16 cellular contexts compared by ENCODE assay signal in the genomic region with DNA sequence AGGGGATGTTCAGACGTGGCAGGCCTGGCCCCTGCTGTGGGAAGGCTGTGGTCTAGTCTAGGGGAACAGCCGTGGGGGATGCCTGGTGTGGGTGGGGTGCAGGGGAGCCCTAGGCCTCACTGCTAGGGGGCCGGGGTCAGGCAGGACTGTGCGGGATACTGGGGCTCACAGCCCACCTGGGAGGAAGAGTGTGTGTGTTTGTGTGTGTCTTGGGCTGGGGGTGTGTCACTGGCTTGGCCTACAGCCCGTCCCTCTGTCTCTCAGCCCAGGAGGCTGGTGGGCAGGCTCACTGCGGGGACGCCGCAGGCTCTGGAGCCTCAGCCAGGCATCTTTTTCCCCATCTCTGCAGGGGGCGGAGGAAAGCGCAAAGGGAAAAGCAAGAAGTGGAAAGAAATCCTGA.
DNase-seq lines count a peak whose midpoint lies in the region; ATAC-seq and TF ChIP-seq lines count a peak whose summit lies in the region.
"Had no signal": no experiment of that assay in that cellular context is flagged by ENCODE, and none has a peak within 500 bp of the region (broad histone marks: within the 10 kb centered on the region; RNA-seq: fewer than 3 reads in every experiment).

No MANE protein-coding gene starts in this region.

- no peak; the same call in 2 of the 3 replicates for ATAC-seq in GM23338
- peak; percentile 6 for ATAC-seq in naive thymus-derived CD4-positive, alpha-beta T cell
- ATAC-seq in foreskin keratinocyte, result no peak

- H3K27me3 Mint-ChIP-seq in GM23338 (ENCODE audit: insufficient read depth, low read depth, poor library complexity), result peaks cover 11% of the 10 kb centered on the region
- no peaks in the 10 kb centered on the region for H3K27me3 Mint-ChIP-seq in naive thymus-derived CD4-positive, alpha-beta T cell
- H3K27me3 Mint-ChIP-seq in progenitor cell of endocrine pancreas, result no peaks in the 10 kb centered on the region
- H3K27me3 Mint-ChIP-seq: B cell; CD4-positive, alpha-beta T cell had no signal

- H3K79me2 ChIP-seq in GM23338 (replicated peaks; ENCODE audit: insufficient read depth), result no peaks in the 10 kb centered on the region

- H3K36me3 Mint-ChIP-seq in GM23338 (ENCODE audit: low read depth) (peaks cover 3% of the 10 kb centered on the region; the same call in 2 of the 3 replicates), progenitor cell of endocrine pancreas (ENCODE audit: insufficient read depth) (no peaks in the 10 kb centered on the region)
- H3K36me3 Mint-ChIP-seq in naive thymus-derived CD4-positive, alpha-beta T cell, result peaks cover 0 to 8% (median 5%) of the 10 kb centered on the region in 5 donors

- no peaks in the 10 kb centered on the region for H3K4me1 Mint-ChIP-seq in GM23338
- H3K4me1 Mint-ChIP-seq in naive thymus-derived CD4-positive, alpha-beta T cell, result peaks cover 8 to 26% (median 17%) of the 10 kb centered on the region in 7 donors
- peaks cover 20% of the 10 kb centered on the region for H3K4me1 Mint-ChIP-seq in progenitor cell of endocrine pancreas (ENCODE audit: low read depth)

- TF ChIP-seq CTCF in GM23338 (conservative IDR thresholded peaks at IDR 0.05; ENCODE audit: low read depth in 2 of 2) (no peak), WERI-Rb-1 (IDR thresholded peaks at IDR 0.05; ENCODE audit: low read depth, low read length) (no peak), progenitor cell of endocrine pancreas (IDR thresholded peaks at IDR 0.05; ENCODE audit: unreplicated experiment) (no peak), foreskin keratinocyte (conservative IDR thresholded peaks at IDR 0.05) (no peak)

- H3K9me2 ChIP-seq in GM23338 (ENCODE audit: insufficient read depth), result no peaks in the 10 kb centered on the region

- POLR2A ChIA-PET in naive thymus-derived CD4-positive, alpha-beta T cell (lab: Charles Lee), result no interaction called here

- peaks cover 4% of the 10 kb centered on the region for H3K9me3 ChIP-seq in WERI-Rb-1 (ENCODE audit: severe bottlenecking)
- no peaks in the 10 kb centered on the region for H3K9me3 ChIP-seq in naive thymus-derived CD4-positive, alpha-beta T cell (ENCODE audit: control insufficient read depth in 2 of 3, low read length in 3 of 3)

- H3K4me2 ChIP-seq in GM23338, result no peak overlapping the region

- H4K20me1 ChIP-seq in GM23338 (replicated peaks; ENCODE audit: insufficient read depth), result no peaks in the 10 kb centered on the region

- peak overlapping the region; percentile 67; the same call in 1 of the 2 replicates for H3K27ac Mint-ChIP-seq in GM23338
- peak overlapping the region in 5 of 9 donors; percentile 3 to 62 (median 28) for H3K27ac Mint-ChIP-seq in naive thymus-derived CD4-positive, alpha-beta T cell
- peak overlapping the region; percentile 50 for H3K27ac Mint-ChIP-seq in progenitor cell of endocrine pancreas
- H3K27ac Mint-ChIP-seq: B cell; CD4-positive, alpha-beta T cell had no signal

- no peak overlapping the region for H3K4me3 Mint-ChIP-seq in GM23338
- no peak overlapping the region for H3K4me3 Mint-ChIP-seq in naive thymus-derived CD4-positive, alpha-beta T cell
- no peak overlapping the region for H3K4me3 Mint-ChIP-seq in progenitor cell of endocrine pancreas (ENCODE audit: low read depth)
- H3K4me3 Mint-ChIP-seq: B cell; CD4-positive, alpha-beta T cell had no signal

- DNase-seq in GM23338 (ENCODE audit: low spot score), result no peak
- no peak for DNase-seq in WERI-Rb-1
- DNase-seq in naive thymus-derived CD4-positive, alpha-beta T cell, result no peak
- DNase-seq in progenitor cell of endocrine pancreas (ENCODE audit: low spot score, unreplicated experiment), result no peak
- DNase-seq in OCI-M1 (lab: John Stamatoyannopoulos, UW), result no peak
- no peak for DNase-seq in mesenteric fat pad (ENCODE audit: low spot score)
- DNase-seq in foreskin keratinocyte, result no peak
- DNase-seq: C1 segment of cervical spinal cord; Calu3; CD4-positive, alpha-beta T cell; DMS 273 treated with DMSO at 0.1 percent for 48 hours; DMS79; GOT3; HCEC 1CT; IMR-90 had no signal

- H3K4me1 ChIP-seq in GM23338 (ENCODE audit: insufficient read depth) (no peaks in the 10 kb centered on the region), foreskin keratinocyte (no peaks in the 10 kb centered on the region)
- H3K4me1 ChIP-seq in naive thymus-derived CD4-positive, alpha-beta T cell (ENCODE audit: control insufficient read depth in 2 of 2, insufficient read depth in 2 of 2, low read length in 2 of 2), result no peaks in the 10 kb centered on the region

- CTCF ChIA-PET in naive thymus-derived CD4-positive, alpha-beta T cell (lab: Charles Lee), result no interaction called here

- no peaks in the 10 kb centered on the region for H3F3A ChIP-seq in GM23338 (replicated peaks; ENCODE audit: low read depth)

- no peak overlapping the region for H3K27ac ChIP-seq in GM23338 (ENCODE audit: low read depth)
- H3K27ac ChIP-seq in WERI-Rb-1, result 0 out of 2 replicates have a peak overlapping the region, but pooled peaks have one; percentile 26
- H3K27ac ChIP-seq in naive thymus-derived CD4-positive, alpha-beta T cell (ENCODE audit: low read depth, low read length), result no peak overlapping the region
- H3K27ac ChIP-seq in foreskin keratinocyte, result no peak overlapping the region

- H3K36me3 ChIP-seq in GM23338 (ENCODE audit: insufficient read depth), result no peaks in the 10 kb centered on the region
- peaks cover 4% of the 10 kb centered on the region for H3K36me3 ChIP-seq in WERI-Rb-1
- H3K36me3 ChIP-seq in naive thymus-derived CD4-positive, alpha-beta T cell (ENCODE audit: control insufficient read depth in 2 of 3, insufficient read depth in 3 of 3, low read length in 3 of 3), result peaks cover 0 to 26% (median 0%) of the 10 kb centered on the region in 3 experiments

- H2AFZ ChIP-seq in GM23338, result no peak overlapping the region

- intact Hi-C loops in naive thymus-derived CD4-positive, alpha-beta T cell (cut with micrococcal nuclease), result no loop called here

- H3K9me3 Mint-ChIP-seq in GM23338 (peaks cover 6% of the 10 kb centered on the region; the same call in 2 of the 3 replicates), progenitor cell of endocrine pancreas (ENCODE audit: low read depth) (no peaks in the 10 kb centered on the region)
- peaks cover 0 to 2% (median 0%) of the 10 kb centered on the region in 11 donors for H3K9me3 Mint-ChIP-seq in naive thymus-derived CD4-positive, alpha-beta T cell
- H3K9me3 Mint-ChIP-seq: CD4-positive, alpha-beta T cell had no signal

- H3K27me3 ChIP-seq in GM23338 (ENCODE audit: insufficient read depth) (no peaks in the 10 kb centered on the region), WERI-Rb-1 (ENCODE audit: insufficient read depth, low read depth, severe bottlenecking) (no peaks in the 10 kb centered on the region), foreskin keratinocyte (no peaks in the 10 kb centered on the region)
- no peaks in the 10 kb centered on the region for H3K27me3 ChIP-seq in naive thymus-derived CD4-positive, alpha-beta T cell (ENCODE audit: control insufficient read depth in 2 of 2, insufficient read depth in 2 of 2, low read length in 2 of 2)

- no peak overlapping the region for H3K4me3 ChIP-seq in GM23338
- H3K4me3 ChIP-seq in WERI-Rb-1 (ENCODE audit: low read depth, low read length), result no peak overlapping the region
- H3K4me3 ChIP-seq in naive thymus-derived CD4-positive, alpha-beta T cell (ENCODE audit: low read length), result no peak overlapping the region

TF ChIP-seq in GM23338, 12 proteins besides CTCF, POLR2A, EP300 and RAD21 (continues in another document):
- TF ChIP-seq NANOG (IDR thresholded peaks at IDR 0.05; ENCODE audit: borderline replicate concordance) (no peak), EZH2phosphoT487 (IDR thresholded peaks at IDR 0.05; ENCODE audit: unreplicated experiment) (no peak), ZNF331 (CRISPR knock-in tag; IDR thresholded peaks at IDR 0.05; ENCODE audit: low read depth) (no peak)
